Comparison of ENCODE assay signal across 13 cellular contexts in the genomic region with DNA sequence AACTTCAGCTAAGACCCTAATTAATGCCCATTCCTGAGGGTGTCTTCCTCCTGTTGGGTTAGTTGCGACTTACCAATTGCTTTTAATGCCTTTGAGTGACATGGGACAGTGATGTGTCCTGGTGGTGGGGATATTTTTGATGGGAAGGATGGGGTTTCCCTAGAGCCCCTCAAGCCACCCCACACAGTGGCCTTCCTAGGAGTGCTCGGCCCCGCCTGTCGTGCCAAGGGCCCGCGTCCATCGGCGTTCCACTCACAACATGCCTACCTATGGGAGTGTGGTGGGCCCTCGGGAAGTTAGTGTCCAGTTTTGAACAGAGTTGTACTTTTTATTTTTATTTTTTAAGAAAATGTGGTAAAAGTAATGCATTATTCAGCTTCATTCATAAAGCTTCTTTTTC. TPM values are rescaled to one million over a fixed set of nuclear protein-coding genes. Genes with fewer than 3 reads are reported as not detected.
A peak's percentile ranks its signal among the peaks of the same experiment; 100 is the strongest.
DNase-seq lines count a peak whose midpoint lies in the region; ATAC-seq and TF ChIP-seq lines count a peak whose summit lies in the region.
"Had no signal": no experiment of that assay in that cellular context is flagged by ENCODE, and none has a peak within 500 bp of the region (broad histone marks: within the 10 kb centered on the region; RNA-seq: fewer than 3 reads in every experiment).

No MANE protein-coding gene starts in this region.

- TF ChIP-seq POLR2A in esophagus muscularis mucosa (IDR thresholded peaks at IDR 0.05; ENCODE audit: low read depth) = no peak

- H3K4me3 Mint-ChIP-seq in activated CD4-positive, alpha-beta T cell treated with anti-CD3 and anti-CD28 coated beads for 36 hours = peak overlapping the region; percentile 11
- H3K4me3 Mint-ChIP-seq: mesothelial cell of epicardium had no signal

- no peaks in the 10 kb centered on the region for H3K9me3 Mint-ChIP-seq in activated CD4-positive, alpha-beta T cell treated with anti-CD3 and anti-CD28 coated beads for 36 hours (ENCODE audit: low read depth)
- H3K9me3 Mint-ChIP-seq: IgD-negative memory B cell, mesothelial cell of epicardium had no signal

- TF ChIP-seq CTCF in OCI-LY3 (IDR thresholded peaks at IDR 0.05; ENCODE audit: low read depth, low read length) = no peak
- no peak for TF ChIP-seq CTCF in esophagus muscularis mucosa (IDR thresholded peaks at IDR 0.05)

- no peak for TF ChIP-seq EP300 in esophagus muscularis mucosa (IDR thresholded peaks at IDR 0.05)

- H3K36me3 ChIP-seq in OCI-LY3 (replicated peaks; ENCODE audit: low read depth, low read length) (no peaks in the 10 kb centered on the region), esophagus muscularis mucosa (no peaks in the 10 kb centered on the region), skeletal muscle satellite cell (ENCODE audit: insufficient read depth, low read length) (no peaks in the 10 kb centered on the region)
- H3K36me3 ChIP-seq: gastroesophageal sphincter had no signal

- peaks cover 4% of the 10 kb centered on the region for H3K4me1 Mint-ChIP-seq in activated CD4-positive, alpha-beta T cell treated with anti-CD3 and anti-CD28 coated beads for 36 hours

- peak overlapping the region; percentile 77; the same call in 1 of the 2 replicates for H2AFZ ChIP-seq in OCI-LY3 (ENCODE audit: low read depth, low read length)

- CTCF ChIA-PET in activated CD4-positive, alpha-beta T cell treated with anti-CD3 and anti-CD28 coated beads for 36 hours (lab: Charles Lee) = interaction anchor here (0.6 to 2.2 kb wide), 10 partner anchors 10 to 1057 kb away, joined by 3 to 10 read pairs (median 4); no protein-coding TSS in a partner anchor

- H3K27ac Mint-ChIP-seq in activated CD4-positive, alpha-beta T cell treated with anti-CD3 and anti-CD28 coated beads for 36 hours = no peak overlapping the region
- H3K27ac Mint-ChIP-seq: IgD-negative memory B cell, mesothelial cell of epicardium had no signal

- H3K27ac ChIP-seq in OCI-LY3 (ENCODE audit: low read length) = no peak overlapping the region
- no peak overlapping the region for H3K27ac ChIP-seq in esophagus muscularis mucosa (replicated peaks in 1 of 4)
- H3K27ac ChIP-seq: 22Rv1, gastroesophageal sphincter, VCaP had no signal

- no peaks in the 10 kb centered on the region; the same call in 1 of the 2 replicates for H3K27me3 ChIP-seq in OCI-LY3 (ENCODE audit: low read depth, low read length)
- H3K27me3 ChIP-seq in esophagus muscularis mucosa = peaks cover 0 to 3% (median 0%) of the 10 kb centered on the region in 4 donors
- no peaks in the 10 kb centered on the region for H3K27me3 ChIP-seq in skeletal muscle satellite cell (ENCODE audit: control insufficient read depth, insufficient read depth, low read length)
- H3K27me3 ChIP-seq: gastroesophageal sphincter had no signal

- H3K9me3 ChIP-seq in OCI-LY3 (ENCODE audit: insufficient read depth, low read length) (no peaks in the 10 kb centered on the region), esophagus muscularis mucosa (no peaks in the 10 kb centered on the region), skeletal muscle satellite cell (replicated peaks; ENCODE audit: low read length) (no peaks in the 10 kb centered on the region)
- H3K9me3 ChIP-seq: gastroesophageal sphincter had no signal

- no peaks in the 10 kb centered on the region for H3K36me3 Mint-ChIP-seq in activated CD4-positive, alpha-beta T cell treated with anti-CD3 and anti-CD28 coated beads for 36 hours (ENCODE audit: low read depth)
- H3K36me3 Mint-ChIP-seq: IgD-negative memory B cell, mesothelial cell of epicardium had no signal

- intact Hi-C loops in activated CD4-positive, alpha-beta T cell treated with anti-CD3 and anti-CD28 coated beads for 36 hours (cut with DNase I, micrococcal nuclease) = loop anchor here (1.0 to 10.0 kb wide), 5 partner anchors 138 to 456 kb away; no protein-coding TSS in a partner anchor
- intact Hi-C loops in esophagus muscularis mucosa (cut with DNase I) = loop anchor here (2.0 to 10.0 kb wide), 3 partner anchors 329 to 625 kb away; a partner anchor contains a TSS

- H3K9ac ChIP-seq in OCI-LY3 (ENCODE audit: low read length) (no peak overlapping the region), skeletal muscle satellite cell (ENCODE audit: low read depth, low read length) (peak overlapping the region; percentile 15)

- ATAC-seq in activated CD4-positive, alpha-beta T cell treated with anti-CD3 and anti-CD28 coated beads for 36 hours = no peak
- no peak for ATAC-seq in HG03025 (IDR thresholded peaks at IDR 0.05; ENCODE audit: low FRiP score, unreplicated experiment)

- peak overlapping the region; percentile 63; the same call in 1 of the 2 replicates for H3K4me3 ChIP-seq in OCI-LY3 (ENCODE audit: low read length)
- H3K4me3 ChIP-seq in esophagus muscularis mucosa = no peak overlapping the region
- H3K4me3 ChIP-seq in skeletal muscle satellite cell (ENCODE audit: low read length) = peak overlapping the region; percentile 20
- H3K4me3 ChIP-seq: gastroesophageal sphincter had no signal

- POLR2A ChIA-PET in activated CD4-positive, alpha-beta T cell treated with anti-CD3 and anti-CD28 coated beads for 36 hours (lab: Charles Lee) = interaction anchor here (0.6 kb wide), 1 partner anchor 74 kb away, joined by 3 read pairs; no protein-coding TSS in a partner anchor

- H3K27me3 Mint-ChIP-seq in activated CD4-positive, alpha-beta T cell treated with anti-CD3 and anti-CD28 coated beads for 36 hours = peaks cover 14% of the 10 kb centered on the region

- H3K79me2 ChIP-seq in OCI-LY3 (ENCODE audit: low read length) = no peaks in the 10 kb centered on the region

- 91% methylated on average over 9 of the region's 9 CpGs for WGBS in esophagus muscularis mucosa

- H3K4me2 ChIP-seq in OCI-LY3 (ENCODE audit: low read length) = peak overlapping the region; percentile 79
- peak overlapping the region; percentile 60 for H3K4me2 ChIP-seq in skeletal muscle satellite cell (ENCODE audit: low read length)

- no peak for DNase-seq in activated CD4-positive, alpha-beta T cell treated with anti-CD3 and anti-CD28 coated beads for 36 hours
- no peak for DNase-seq in activated CD4-positive, alpha-beta T cell treated with anti-CD3 and anti-CD28 coated beads for 48 hours
- DNase-seq in esophagus muscularis mucosa (ENCODE audit: extremely low spot score) (peak; percentile 39), activated gamma-delta T cell treated with Interleukin-2 at 50 U/mL for 16 hours (no peak), germinal center (ENCODE audit: low spot score) (no peak)

- no peaks in the 10 kb centered on the region for H3K4me1 ChIP-seq in OCI-LY3 (ENCODE audit: low read length)
- H3K4me1 ChIP-seq in esophagus muscularis mucosa = peaks cover 13 to 23% (median 19%) of the 10 kb centered on the region in 4 donors
- peaks cover 22% of the 10 kb centered on the region for H3K4me1 ChIP-seq in skeletal muscle satellite cell (ENCODE audit: control insufficient read depth, insufficient read depth, low read length)

- no peaks in the 10 kb centered on the region for H4K20me1 ChIP-seq in OCI-LY3 (ENCODE audit: insufficient read depth, low read length)

RNA-seq across cellular contexts. Expression of a gene that starts 50.1 kb away (rescaled TPM):
- total RNA-seq in activated CD4-positive, alpha-beta T cell treated with anti-CD3 and anti-CD28 coated beads for 36 hours = under 1 TPM; 0.69 to 0.91 TPM
- 10 to 100 TPM; 35.8 to 70.2 (median 66.7) TPM for total RNA-seq in esophagus muscularis mucosa
- 0.87 TPM in 1 of 2 replicates, not detected in the other for total RNA-seq in skeletal muscle satellite cell (2012; rRNA removed)

Comparison
In these comparisons a context has a peak if more than half of its experiments do, and no peak if none do; other contexts are left out.
1. H3K4me3 ChIP-seq: peak in OCI-LY3 (single experiment) and skeletal muscle satellite cell (single experiment); none in esophagus muscularis mucosa (0 of 4).
2. RNA of a gene that starts 50.1 kb away (total RNA-seq): 35.8 to 70.2 TPM in esophagus muscularis mucosa; 0.69 to 0.91 TPM in activated CD4-positive, alpha-beta T cell treated with anti-CD3 and anti-CD28 coated beads for 36 hours; every median in the first group is over 10 times any median in the second.